ENCODE assay signal across 11 cellular contexts in genomic region chr20:36847009-36847709, GRCh38. TPM values are rescaled to one million over a fixed set of nuclear protein-coding genes. Genes with fewer than 3 reads are reported as not detected.
DNase-seq lines count a peak whose midpoint lies in the region; ATAC-seq and TF ChIP-seq lines count a peak whose summit lies in the region.
"Had no signal": no experiment of that assay in that cellular context is flagged by ENCODE, and none has a peak within 500 bp of the region (broad histone marks: within the 10 kb centered on the region; RNA-seq: fewer than 3 reads in every experiment).

No MANE protein-coding gene starts in this region.

- H3K4me3 Mint-ChIP-seq in activated naive CD4-positive, alpha-beta T cell treated with anti-CD3 and anti-CD28 coated beads for 36 hours: no peak overlapping the region

- CTCF ChIA-PET in activated naive CD4-positive, alpha-beta T cell treated with anti-CD3 and anti-CD28 coated beads for 36 hours (lab: Charles Lee): interaction anchor here (0.6 to 2.4 kb wide), 5 partner anchors 10 to 36 kb away, joined by 3 to 7 read pairs (median 3); no protein-coding TSS in a partner anchor

- H3K9me3 Mint-ChIP-seq in activated naive CD4-positive, alpha-beta T cell treated with anti-CD3 and anti-CD28 coated beads for 36 hours: no peaks in the 10 kb centered on the region

- peaks cover 12% of the 10 kb centered on the region for H3K4me1 Mint-ChIP-seq in activated naive CD4-positive, alpha-beta T cell treated with anti-CD3 and anti-CD28 coated beads for 36 hours (ENCODE audit: low read depth)

- H3K36me3 ChIP-seq in esophagus muscularis mucosa (peaks cover 0 to 3% (median 0%) of the 10 kb centered on the region in 4 donors), vagina (no peaks in the 10 kb centered on the region)
- H3K36me3 ChIP-seq in effector memory CD4-positive, alpha-beta T cell (ENCODE audit: control insufficient read depth, insufficient read depth, low read length): no peaks in the 10 kb centered on the region

- no peak for TF ChIP-seq CTCF in esophagus muscularis mucosa (IDR thresholded peaks at IDR 0.05)
- TF ChIP-seq CTCF in vagina (IDR thresholded peaks at IDR 0.05): no peak

- H3K27me3 ChIP-seq in esophagus muscularis mucosa (no peaks in the 10 kb centered on the region), vagina (no peaks in the 10 kb centered on the region)
- H3K27me3 ChIP-seq in effector memory CD4-positive, alpha-beta T cell (replicated peaks; ENCODE audit: control insufficient read depth, insufficient read depth, low read length, poor library complexity, severe bottlenecking): no peaks in the 10 kb centered on the region

- no peak overlapping the region for H3K4me3 ChIP-seq in esophagus muscularis mucosa
- H3K4me3 ChIP-seq in vagina: no peak overlapping the region
- no peak overlapping the region for H3K4me3 ChIP-seq in effector memory CD4-positive, alpha-beta T cell (ENCODE audit: insufficient read depth, low read depth, low read length, poor library complexity, severe bottlenecking)
- H3K4me3 ChIP-seq: A549 had no signal

- H3K27ac Mint-ChIP-seq in activated naive CD4-positive, alpha-beta T cell treated with anti-CD3 and anti-CD28 coated beads for 36 hours: peak overlapping the region; percentile 21

- WGBS in esophagus muscularis mucosa: 41% methylated on average over 18 of the region's 18 CpGs

- ATAC-seq in HG03439 (IDR thresholded peaks at IDR 0.05; ENCODE audit: unreplicated experiment): no peak

- H3K27ac ChIP-seq in esophagus muscularis mucosa (replicated peaks in 1 of 4): peak overlapping the region; percentile 90 to 96 (median 95)
- H3K27ac ChIP-seq in vagina: peak overlapping the region; percentile 93
- no peak overlapping the region for H3K27ac ChIP-seq in effector memory CD4-positive, alpha-beta T cell (ENCODE audit: insufficient read depth, low read length, poor library complexity, severe bottlenecking)

- intact Hi-C loops in activated naive CD4-positive, alpha-beta T cell treated with anti-CD3 and anti-CD28 coated beads for 36 hours (cut with micrococcal nuclease): no loop called here
- intact Hi-C loops in esophagus muscularis mucosa (cut with DNase I): no loop called here
- intact Hi-C loops in vagina (cut with DNase I): no loop called here

- TF ChIP-seq POLR2A in esophagus muscularis mucosa (IDR thresholded peaks at IDR 0.05; ENCODE audit: low read depth): no peak
- TF ChIP-seq POLR2A in vagina (IDR thresholded peaks at IDR 0.05): peak in 1 of 2 donors; percentile 16

- H3K9me3 ChIP-seq in esophagus muscularis mucosa (peaks cover 0 to 2% (median 0%) of the 10 kb centered on the region in 4 donors), vagina (no peaks in the 10 kb centered on the region)
- H3K9me3 ChIP-seq in effector memory CD4-positive, alpha-beta T cell (ENCODE audit: control insufficient read depth, low read length): no peaks in the 10 kb centered on the region

- no peaks in the 10 kb centered on the region for H3K27me3 Mint-ChIP-seq in activated naive CD4-positive, alpha-beta T cell treated with anti-CD3 and anti-CD28 coated beads for 36 hours (ENCODE audit: low read depth)

- DNase-seq in activated naive CD4-positive, alpha-beta T cell treated with anti-CD3 and anti-CD28 coated beads for 36 hours: no peak
- no peak for DNase-seq in activated naive CD4-positive, alpha-beta T cell treated with anti-CD3 and anti-CD28 coated beads, Interleukin-2, amount 50 U/mL, for 16 hours
- DNase-seq in esophagus muscularis mucosa (ENCODE audit: extremely low spot score): peak; percentile 97
- peak; percentile 55 for DNase-seq in myocyte (ENCODE audit: low read depth)
- DNase-seq in vagina (ENCODE audit: extremely low spot score in 2 of 2): no peak
- DNase-seq in effector memory CD4-positive, alpha-beta T cell: no peak
- DNase-seq in NCI-H128 (lab: John Stamatoyannopoulos, UW; ENCODE audit: unreplicated experiment): no peak

- TF ChIP-seq EP300 in esophagus muscularis mucosa (IDR thresholded peaks at IDR 0.05): peak; percentile 15

- H3K4me1 ChIP-seq in esophagus muscularis mucosa: peaks cover 70 to 95% (median 90%) of the 10 kb centered on the region in 4 donors
- H3K4me1 ChIP-seq in vagina: peaks cover 66% of the 10 kb centered on the region
- H3K4me1 ChIP-seq in effector memory CD4-positive, alpha-beta T cell (ENCODE audit: control insufficient read depth, insufficient read depth, low read length, poor library complexity, severe bottlenecking): no peaks in the 10 kb centered on the region

- H3K36me3 Mint-ChIP-seq in activated naive CD4-positive, alpha-beta T cell treated with anti-CD3 and anti-CD28 coated beads for 36 hours (ENCODE audit: low read depth): no peaks in the 10 kb centered on the region

RNA-seq across cellular contexts. Expression of gene TLDC2, which starts 28.8 kb away (rescaled TPM):
- total RNA-seq in activated naive CD4-positive, alpha-beta T cell treated with anti-CD3 and anti-CD28 coated beads for 36 hours: not detected
- under 1 TPM in 3 of 4 donors, not detected in 1; 0.34 to 0.66 (median 0.42) TPM for total RNA-seq in esophagus muscularis mucosa
- not detected in 2 replicates for total RNA-seq in myocyte
- 0.18 TPM for polyA plus RNA-seq in myocyte (2012)
- 3.9 TPM for total RNA-seq in vagina
- total RNA-seq: lung microvascular endothelial cell; T-helper 1 cell treated with Interleukin-12 subunit alpha and Interleukin-12 subunit beta and Interleukin-4 antibody, amounts not matched to agents 30 ng/mL and 1 ng/mL, for 36 hours had no signal

Comparison
In these comparisons a context has a peak if more than half of its experiments do, and no peak if none do; other contexts are left out.
1. DNase-seq: peak in esophagus muscularis mucosa (single experiment) and myocyte (single experiment); none in activated naive CD4-positive, alpha-beta T cell treated with anti-CD3 and anti-CD28 coated beads for 36 hours (single experiment), activated naive CD4-positive, alpha-beta T cell treated with anti-CD3 and anti-CD28 coated beads, Interleukin-2, amount 50 U/mL, for 16 hours (single experiment), vagina (0 of 2), effector memory CD4-positive, alpha-beta T cell (0 of 3) and NCI-H128 (single experiment).